In the genomic region with DNA sequence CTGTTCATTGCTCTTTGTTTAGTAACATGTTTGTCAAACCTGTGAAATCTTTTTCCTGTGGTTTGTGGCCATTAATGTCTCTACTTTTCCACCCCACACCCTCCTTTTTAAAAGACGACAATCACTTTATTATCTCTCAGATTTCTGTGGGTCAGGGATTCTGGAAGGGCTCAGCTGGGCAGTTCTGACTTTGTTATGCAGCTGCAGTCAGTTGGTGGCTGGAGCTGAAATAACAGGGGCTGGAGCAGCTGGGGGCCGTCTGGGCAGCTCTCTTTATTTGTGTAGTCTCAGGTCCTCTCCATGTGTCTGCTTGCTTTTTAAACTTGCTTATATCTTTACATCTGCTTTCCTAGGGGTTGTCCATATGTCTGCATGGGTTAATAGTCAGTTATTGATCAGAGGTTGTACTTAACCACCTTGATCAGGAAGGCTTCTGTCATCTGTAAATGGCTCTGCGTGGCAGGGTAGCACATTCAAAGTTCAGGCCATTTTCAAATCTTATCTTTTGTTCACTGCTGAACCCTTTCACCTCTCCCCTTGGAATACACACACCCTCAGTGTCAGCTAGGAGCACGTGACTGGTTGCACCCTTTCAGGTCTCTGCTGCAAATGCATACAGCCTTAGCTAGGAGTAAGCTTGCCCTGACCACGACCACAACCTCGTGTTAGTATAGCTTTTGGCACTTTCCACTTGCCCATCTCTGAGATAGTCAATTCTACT, we compare ENCODE assay signal across 1 cellular context.
TF ChIP-seq lines count a peak whose summit lies in the region.

No MANE protein-coding gene starts in this region.

TF ChIP-seq in HepG2, 621 proteins besides CTCF, POLR2A, EP300 and RAD21 (continued from another document and continues in another):
- TF ChIP-seq, protein P1, sequence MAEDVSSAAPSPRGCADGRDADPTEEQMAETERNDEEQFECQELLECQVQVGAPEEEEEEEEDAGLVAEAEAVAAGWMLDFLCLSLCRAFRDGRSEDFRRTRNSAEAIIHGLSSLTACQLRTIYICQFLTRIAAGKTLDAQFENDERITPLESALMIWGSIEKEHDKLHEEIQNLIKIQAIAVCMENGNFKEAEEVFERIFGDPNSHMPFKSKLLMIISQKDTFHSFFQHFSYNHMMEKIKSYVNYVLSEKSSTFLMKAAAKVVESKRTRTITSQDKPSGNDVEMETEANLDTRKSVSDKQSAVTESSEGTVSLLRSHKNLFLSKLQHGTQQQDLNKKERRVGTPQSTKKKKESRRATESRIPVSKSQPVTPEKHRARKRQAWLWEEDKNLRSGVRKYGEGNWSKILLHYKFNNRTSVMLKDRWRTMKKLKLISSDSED (CRISPR knock-in tag; IDR thresholded peaks at IDR 0.05), result no peak
- TF ChIP-seq KLF16 (CRISPR knock-in tag; IDR thresholded peaks at IDR 0.05) (peak in 1 of 2 experiments; percentile 42; a peak in 1 of 4 replicates), TOE1 (CRISPR knock-in tag; IDR thresholded peaks at IDR 0.05) (no peak), PITX1 (CRISPR knock-in tag; IDR thresholded peaks at IDR 0.05) (peak; percentile 74), PHB2 (IDR thresholded peaks at IDR 0.05; ENCODE audit: partially characterized antibody) (no peak), NCOA5 (CRISPR knock-in tag; IDR thresholded peaks at IDR 0.05) (no peak), ZNF652 (CRISPR knock-in tag; IDR thresholded peaks at IDR 0.05; ENCODE audit: borderline replicate concordance, low read depth) (peak; percentile 94), MEIS2 (CRISPR knock-in tag; IDR thresholded peaks at IDR 0.05) (peak; percentile 68; the same call in 1 of the 2 replicates), DMAP1 (CRISPR knock-in tag; IDR thresholded peaks at IDR 0.05) (peak; percentile 34; the same call in 1 of the 2 replicates), KAT8 (CRISPR knock-in tag; IDR thresholded peaks at IDR 0.05) (peak; percentile 47; the same call in 1 of the 2 replicates), ARNTL (CRISPR knock-in tag; IDR thresholded peaks at IDR 0.05) (peak; percentile 92), PLRG1 (conservative IDR thresholded peaks at IDR 0.05) (no peak), MEIS1 (CRISPR knock-in tag; IDR thresholded peaks at IDR 0.05; ENCODE audit: borderline replicate concordance) (peak; percentile 30; the same call in 1 of the 2 replicates), NR2F1 (CRISPR knock-in tag; IDR thresholded peaks at IDR 0.05) (peak in 1 of 2 experiments; percentile 28; a peak in 1 of 4 replicates), RBAK (CRISPR knock-in tag; IDR thresholded peaks at IDR 0.05) (peak; percentile 70; the same call in 1 of the 2 replicates), NFYC (CRISPR knock-in tag; IDR thresholded peaks at IDR 0.05) (no peak), THAP11 (CRISPR knock-in tag; IDR thresholded peaks at IDR 0.05) (peak; percentile 41), TEAD2 (CRISPR knock-in tag; IDR thresholded peaks at IDR 0.05) (no peak), HDAC1 (CRISPR knock-in tag; IDR thresholded peaks at IDR 0.05) (peak; percentile 64; the same call in 1 of the 2 replicates), FOXJ3 (CRISPR knock-in tag; IDR thresholded peaks at IDR 0.05; ENCODE audit: borderline replicate concordance) (peak; percentile 57), GLI4 (CRISPR knock-in tag; IDR thresholded peaks at IDR 0.05; ENCODE audit: borderline replicate concordance) (no peak; the same call in 1 of the 2 replicates), TOPORS (CRISPR knock-in tag; IDR thresholded peaks at IDR 0.05) (no peak), SIX1 (CRISPR knock-in tag; IDR thresholded peaks at IDR 0.05; ENCODE audit: borderline replicate concordance) (0 out of 2 replicates have a peak, but pooled peaks have one; percentile 10), ETV6 (CRISPR knock-in tag; conservative IDR thresholded peaks at IDR 0.05) (no peak), SOX13 (IDR thresholded peaks at IDR 0.05) (peak; percentile 69), SOX13 (CRISPR knock-in tag; conservative IDR thresholded peaks at IDR 0.05 in 1 of 2, IDR thresholded peaks at IDR 0.05 in 1 of 2) (peak in 1 of 2 experiments; percentile 88; a peak in 2 of 4 replicates), BORCS8-MEF2B (CRISPR knock-in tag; IDR thresholded peaks at IDR 0.05) (peak; percentile 41; the same call in 1 of the 2 replicates)
- TF ChIP-seq, protein P2, sequence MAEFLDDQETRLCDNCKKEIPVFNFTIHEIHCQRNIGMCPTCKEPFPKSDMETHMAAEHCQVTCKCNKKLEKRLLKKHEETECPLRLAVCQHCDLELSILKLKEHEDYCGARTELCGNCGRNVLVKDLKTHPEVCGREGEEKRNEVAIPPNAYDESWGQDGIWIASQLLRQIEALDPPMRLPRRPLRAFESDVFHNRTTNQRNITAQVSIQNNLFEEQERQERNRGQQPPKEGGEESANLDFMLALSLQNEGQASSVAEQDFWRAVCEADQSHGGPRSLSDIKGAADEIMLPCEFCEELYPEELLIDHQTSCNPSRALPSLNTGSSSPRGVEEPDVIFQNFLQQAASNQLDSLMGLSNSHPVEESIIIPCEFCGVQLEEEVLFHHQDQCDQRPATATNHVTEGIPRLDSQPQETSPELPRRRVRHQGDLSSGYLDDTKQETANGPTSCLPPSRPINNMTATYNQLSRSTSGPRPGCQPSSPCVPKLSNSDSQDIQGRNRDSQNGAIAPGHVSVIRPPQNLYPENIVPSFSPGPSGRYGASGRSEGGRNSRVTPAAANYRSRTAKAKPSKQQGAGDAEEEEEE (CRISPR knock-in tag; IDR thresholded peaks at IDR 0.05; ENCODE audit: borderline replicate concordance), result peak; percentile 45; the same call in 1 of the 2 replicates
- TF ChIP-seq, protein P3, sequence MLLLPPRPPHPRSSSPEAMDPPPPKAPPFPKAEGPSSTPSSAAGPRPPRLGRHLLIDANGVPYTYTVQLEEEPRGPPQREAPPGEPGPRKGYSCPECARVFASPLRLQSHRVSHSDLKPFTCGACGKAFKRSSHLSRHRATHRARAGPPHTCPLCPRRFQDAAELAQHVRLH (CRISPR knock-in tag; IDR thresholded peaks at IDR 0.05; ENCODE audit: borderline replicate concordance, low read depth), result peak; percentile 67; the same call in 1 of the 2 replicates
- TF ChIP-seq, protein P4, sequence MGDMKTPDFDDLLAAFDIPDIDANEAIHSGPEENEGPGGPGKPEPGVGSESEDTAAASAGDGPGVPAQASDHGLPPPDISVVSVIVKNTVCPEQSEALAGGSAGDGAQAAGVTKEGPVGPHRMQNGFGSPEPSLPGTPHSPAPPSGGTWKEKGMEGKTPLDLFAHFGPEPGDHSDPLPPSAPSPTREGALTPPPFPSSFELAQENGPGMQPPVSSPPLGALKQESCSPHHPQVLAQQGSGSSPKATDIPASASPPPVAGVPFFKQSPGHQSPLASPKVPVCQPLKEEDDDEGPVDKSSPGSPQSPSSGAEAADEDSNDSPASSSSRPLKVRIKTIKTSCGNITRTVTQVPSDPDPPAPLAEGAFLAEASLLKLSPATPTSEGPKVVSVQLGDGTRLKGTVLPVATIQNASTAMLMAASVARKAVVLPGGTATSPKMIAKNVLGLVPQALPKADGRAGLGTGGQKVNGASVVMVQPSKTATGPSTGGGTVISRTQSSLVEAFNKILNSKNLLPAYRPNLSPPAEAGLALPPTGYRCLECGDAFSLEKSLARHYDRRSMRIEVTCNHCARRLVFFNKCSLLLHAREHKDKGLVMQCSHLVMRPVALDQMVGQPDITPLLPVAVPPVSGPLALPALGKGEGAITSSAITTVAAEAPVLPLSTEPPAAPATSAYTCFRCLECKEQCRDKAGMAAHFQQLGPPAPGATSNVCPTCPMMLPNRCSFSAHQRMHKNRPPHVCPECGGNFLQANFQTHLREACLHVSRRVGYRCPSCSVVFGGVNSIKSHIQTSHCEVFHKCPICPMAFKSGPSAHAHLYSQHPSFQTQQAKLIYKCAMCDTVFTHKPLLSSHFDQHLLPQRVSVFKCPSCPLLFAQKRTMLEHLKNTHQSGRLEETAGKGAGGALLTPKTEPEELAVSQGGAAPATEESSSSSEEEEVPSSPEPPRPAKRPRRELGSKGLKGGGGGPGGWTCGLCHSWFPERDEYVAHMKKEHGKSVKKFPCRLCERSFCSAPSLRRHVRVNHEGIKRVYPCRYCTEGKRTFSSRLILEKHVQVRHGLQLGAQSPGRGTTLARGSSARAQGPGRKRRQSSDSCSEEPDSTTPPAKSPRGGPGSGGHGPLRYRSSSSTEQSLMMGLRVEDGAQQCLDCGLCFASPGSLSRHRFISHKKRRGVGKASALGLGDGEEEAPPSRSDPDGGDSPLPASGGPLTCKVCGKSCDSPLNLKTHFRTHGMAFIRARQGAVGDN (CRISPR knock-in tag; IDR thresholded peaks at IDR 0.05), result peak; percentile 5; the same call in 1 of the 2 replicates
- TF ChIP-seq, protein P5, sequence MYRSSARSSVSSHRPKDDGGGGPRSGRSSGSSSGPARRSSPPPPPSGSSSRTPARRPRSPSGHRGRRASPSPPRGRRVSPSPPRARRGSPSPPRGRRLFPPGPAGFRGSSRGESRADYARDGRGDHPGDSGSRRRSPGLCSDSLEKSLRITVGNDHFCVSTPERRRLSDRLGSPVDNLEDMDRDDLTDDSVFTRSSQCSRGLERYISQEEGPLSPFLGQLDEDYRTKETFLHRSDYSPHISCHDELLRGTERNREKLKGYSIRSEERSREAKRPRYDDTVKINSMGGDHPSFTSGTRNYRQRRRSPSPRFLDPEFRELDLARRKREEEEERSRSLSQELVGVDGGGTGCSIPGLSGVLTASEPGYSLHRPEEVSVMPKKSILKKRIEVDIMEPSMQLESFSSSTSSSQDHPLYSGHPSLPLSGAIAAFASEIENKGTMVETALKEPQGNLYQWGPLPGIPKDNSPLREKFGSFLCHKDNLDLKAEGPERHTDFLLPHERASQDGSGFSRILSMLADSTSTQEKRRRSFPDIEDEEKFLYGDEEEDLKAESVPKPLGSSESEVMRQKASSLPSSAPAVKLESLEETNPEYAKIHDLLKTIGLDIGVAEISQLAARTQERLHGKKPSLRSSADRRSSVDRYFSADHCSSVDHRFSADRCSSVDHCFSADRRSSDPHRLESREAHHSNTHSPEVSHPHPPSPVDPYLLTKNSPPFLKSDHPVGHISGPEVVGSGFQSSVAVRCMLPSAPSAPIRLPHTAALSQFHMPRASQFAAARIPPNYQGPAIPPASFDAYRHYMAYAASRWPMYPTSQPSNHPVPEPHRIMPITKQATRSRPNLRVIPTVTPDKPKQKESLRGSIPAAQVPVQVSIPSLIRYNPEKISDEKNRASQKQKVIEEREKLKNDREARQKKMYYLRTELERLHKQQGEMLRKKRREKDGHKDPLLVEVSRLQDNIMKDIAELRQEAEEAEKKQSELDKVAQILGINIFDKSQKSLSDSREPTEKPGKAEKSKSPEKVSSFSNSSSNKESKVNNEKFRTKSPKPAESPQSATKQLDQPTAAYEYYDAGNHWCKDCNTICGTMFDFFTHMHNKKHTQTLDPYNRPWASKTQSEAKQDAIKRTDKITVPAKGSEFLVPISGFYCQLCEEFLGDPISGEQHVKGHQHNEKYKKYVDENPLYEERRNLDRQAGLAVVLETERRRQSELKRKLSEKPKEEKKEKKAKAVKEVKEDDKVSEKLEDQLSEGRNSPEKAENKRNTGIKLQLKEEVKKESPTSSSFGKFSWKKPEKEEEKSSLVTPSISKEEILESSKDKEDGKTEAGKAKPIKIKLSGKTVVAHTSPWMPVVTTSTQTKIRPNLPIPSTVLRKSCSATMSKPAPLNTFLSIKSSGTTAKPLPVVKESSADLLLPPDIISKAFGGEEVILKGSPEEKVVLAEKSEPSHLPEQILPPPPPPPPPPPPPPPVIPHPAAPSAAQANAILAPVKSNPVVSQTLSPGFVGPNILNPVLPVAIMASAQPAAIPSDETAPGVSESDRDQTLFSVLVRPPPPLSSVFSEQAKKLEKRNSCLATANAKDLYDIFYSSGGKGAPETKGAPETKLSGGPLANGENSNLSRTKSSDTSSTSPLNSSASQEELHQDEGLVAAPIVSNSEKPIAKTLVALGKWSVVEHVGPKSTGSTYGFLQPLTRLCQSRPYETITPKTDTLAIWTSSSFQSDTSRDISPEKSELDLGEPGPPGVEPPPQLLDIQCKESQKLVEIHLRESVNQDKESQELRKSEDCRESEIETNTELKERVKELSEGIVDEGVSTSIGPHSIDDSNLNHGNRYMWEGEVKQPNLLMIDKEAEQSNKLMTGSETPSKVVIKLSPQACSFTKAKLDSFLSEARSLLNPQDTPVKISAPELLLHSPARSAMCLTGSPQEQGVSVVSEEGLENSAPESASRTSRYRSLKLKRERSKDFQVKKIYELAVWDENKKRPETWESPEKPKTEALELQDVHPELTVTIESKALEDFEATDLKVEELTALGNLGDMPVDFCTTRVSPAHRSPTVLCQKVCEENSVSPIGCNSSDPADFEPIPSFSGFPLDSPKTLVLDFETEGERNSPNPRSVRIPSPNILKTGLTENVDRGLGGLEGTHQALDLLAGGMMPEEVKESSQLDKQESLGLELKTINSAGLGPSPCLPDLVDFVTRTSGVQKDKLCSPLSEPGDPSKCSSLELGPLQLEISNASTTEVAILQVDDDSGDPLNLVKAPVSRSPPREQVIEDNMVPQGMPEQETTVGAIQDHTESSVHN (CRISPR knock-in tag; IDR thresholded peaks at IDR 0.05), result no peak
- TF ChIP-seq, protein P6, sequence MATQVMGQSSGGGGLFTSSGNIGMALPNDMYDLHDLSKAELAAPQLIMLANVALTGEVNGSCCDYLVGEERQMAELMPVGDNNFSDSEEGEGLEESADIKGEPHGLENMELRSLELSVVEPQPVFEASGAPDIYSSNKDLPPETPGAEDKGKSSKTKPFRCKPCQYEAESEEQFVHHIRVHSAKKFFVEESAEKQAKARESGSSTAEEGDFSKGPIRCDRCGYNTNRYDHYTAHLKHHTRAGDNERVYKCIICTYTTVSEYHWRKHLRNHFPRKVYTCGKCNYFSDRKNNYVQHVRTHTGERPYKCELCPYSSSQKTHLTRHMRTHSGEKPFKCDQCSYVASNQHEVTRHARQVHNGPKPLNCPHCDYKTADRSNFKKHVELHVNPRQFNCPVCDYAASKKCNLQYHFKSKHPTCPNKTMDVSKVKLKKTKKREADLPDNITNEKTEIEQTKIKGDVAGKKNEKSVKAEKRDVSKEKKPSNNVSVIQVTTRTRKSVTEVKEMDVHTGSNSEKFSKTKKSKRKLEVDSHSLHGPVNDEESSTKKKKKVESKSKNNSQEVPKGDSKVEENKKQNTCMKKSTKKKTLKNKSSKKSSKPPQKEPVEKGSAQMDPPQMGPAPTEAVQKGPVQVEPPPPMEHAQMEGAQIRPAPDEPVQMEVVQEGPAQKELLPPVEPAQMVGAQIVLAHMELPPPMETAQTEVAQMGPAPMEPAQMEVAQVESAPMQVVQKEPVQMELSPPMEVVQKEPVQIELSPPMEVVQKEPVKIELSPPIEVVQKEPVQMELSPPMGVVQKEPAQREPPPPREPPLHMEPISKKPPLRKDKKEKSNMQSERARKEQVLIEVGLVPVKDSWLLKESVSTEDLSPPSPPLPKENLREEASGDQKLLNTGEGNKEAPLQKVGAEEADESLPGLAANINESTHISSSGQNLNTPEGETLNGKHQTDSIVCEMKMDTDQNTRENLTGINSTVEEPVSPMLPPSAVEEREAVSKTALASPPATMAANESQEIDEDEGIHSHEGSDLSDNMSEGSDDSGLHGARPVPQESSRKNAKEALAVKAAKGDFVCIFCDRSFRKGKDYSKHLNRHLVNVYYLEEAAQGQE (IDR thresholded peaks at IDR 0.05; ENCODE audit: borderline replicate concordance in 1 of 2, low read depth in 1 of 2, low read length in 2 of 2), result peak in 1 of 2 experiments; percentile 44; a peak in 1 of 4 replicates
- TF ChIP-seq, protein P7, sequence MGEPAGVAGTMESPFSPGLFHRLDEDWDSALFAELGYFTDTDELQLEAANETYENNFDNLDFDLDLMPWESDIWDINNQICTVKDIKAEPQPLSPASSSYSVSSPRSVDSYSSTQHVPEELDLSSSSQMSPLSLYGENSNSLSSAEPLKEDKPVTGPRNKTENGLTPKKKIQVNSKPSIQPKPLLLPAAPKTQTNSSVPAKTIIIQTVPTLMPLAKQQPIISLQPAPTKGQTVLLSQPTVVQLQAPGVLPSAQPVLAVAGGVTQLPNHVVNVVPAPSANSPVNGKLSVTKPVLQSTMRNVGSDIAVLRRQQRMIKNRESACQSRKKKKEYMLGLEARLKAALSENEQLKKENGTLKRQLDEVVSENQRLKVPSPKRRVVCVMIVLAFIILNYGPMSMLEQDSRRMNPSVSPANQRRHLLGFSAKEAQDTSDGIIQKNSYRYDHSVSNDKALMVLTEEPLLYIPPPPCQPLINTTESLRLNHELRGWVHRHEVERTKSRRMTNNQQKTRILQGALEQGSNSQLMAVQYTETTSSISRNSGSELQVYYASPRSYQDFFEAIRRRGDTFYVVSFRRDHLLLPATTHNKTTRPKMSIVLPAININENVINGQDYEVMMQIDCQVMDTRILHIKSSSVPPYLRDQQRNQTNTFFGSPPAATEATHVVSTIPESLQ (CRISPR knock-in tag; conservative IDR thresholded peaks at IDR 0.05), result no peak
